ENCODE assay signal across 9 cellular contexts in the genomic region with DNA sequence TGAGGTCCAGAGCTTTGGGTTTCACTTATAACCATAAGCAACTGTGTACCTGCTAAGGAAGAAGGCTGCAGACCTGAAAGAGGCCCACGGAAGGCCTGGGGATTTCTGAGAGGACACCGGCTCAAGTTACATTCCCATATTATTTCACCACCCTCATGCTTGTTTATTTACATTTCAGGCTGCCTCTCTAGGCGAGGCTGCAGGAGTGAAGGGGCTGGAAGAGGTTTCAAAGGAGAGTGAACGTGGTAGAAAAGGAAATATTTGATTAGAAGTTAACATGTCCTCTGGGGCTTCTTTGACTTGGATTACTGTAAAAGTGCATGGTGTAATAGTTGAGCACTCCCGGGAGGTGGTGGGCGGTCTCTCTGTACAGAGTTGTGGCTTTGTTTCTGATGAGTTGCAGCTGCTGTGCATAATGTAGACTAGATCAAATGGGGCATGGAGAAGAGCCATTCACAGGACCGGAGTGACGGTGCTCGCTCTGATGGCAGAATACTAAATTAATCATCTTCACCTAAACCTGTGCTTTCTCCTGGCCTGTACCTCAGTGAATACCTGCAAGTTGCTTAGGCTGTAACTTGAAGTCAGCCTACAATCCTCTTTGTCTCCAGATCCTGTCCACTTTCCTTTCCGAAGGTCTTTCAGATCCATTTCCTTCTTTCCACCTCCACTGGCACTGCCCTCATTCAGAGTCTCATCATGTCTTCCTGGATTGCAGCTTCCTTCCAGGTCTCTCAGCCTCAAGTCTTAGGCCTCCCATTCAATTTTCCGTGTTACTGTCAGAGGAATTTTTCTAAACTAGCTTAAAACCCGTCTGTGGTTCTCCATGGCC. TPM values are rescaled to one million over a fixed set of nuclear protein-coding genes. Genes with fewer than 3 reads are reported as not detected.
DNase-seq lines count a peak whose midpoint lies in the region; TF ChIP-seq lines count a peak whose summit lies in the region.
"Had no signal": no experiment of that assay in that cellular context is flagged by ENCODE, and none has a peak within 500 bp of the region (broad histone marks: within the 10 kb centered on the region; RNA-seq: fewer than 3 reads in every experiment).

No MANE protein-coding gene starts in this region.

- POLR2A ChIA-PET in AG04450 (lab: Yijun Ruan, JAX): interaction anchor here (0.6 kb wide), 2 partner anchors 213 to 323 kb away, joined by 3 read pairs; no protein-coding TSS in a partner anchor

- no peak overlapping the region; the same call in 1 of the 2 replicates for H3K4me3 ChIP-seq in AG04450 (ENCODE audit: low read depth, low read length)
- no peak overlapping the region; the same call in 1 of the 2 replicates for H3K4me3 ChIP-seq in GM12865 (ENCODE audit: low read depth, low read length)
- H3K4me3 ChIP-seq in osteoblast (ENCODE audit: insufficient read depth, low read length): no peak overlapping the region

- peaks cover 36% of the 10 kb centered on the region for H3K4me1 ChIP-seq in osteoblast (ENCODE audit: insufficient read depth, low read length)

- DNase-seq in AG04450 (ENCODE audit: low read depth, low spot score) (peak; percentile 65), GM12865 (ENCODE audit: low read depth) (peak; percentile 84), NCI-H748 (lab: John Stamatoyannopoulos, UW; ENCODE audit: unreplicated experiment) (peak; percentile 93), caudate nucleus (lab: John Stamatoyannopoulos, UW) (peak in 45 of 61 donors; percentile 10 to 84 (median 39)), osteoblast (ENCODE audit: insufficient read length, low spot score, missing footprints) (peak; percentile 82), GDM1 (lab: John Stamatoyannopoulos, UW) (no peak), ACHN (no peak), NCI-H1048 (lab: John Stamatoyannopoulos, UW) (no peak)

- no peaks in the 10 kb centered on the region for H3K36me3 ChIP-seq in osteoblast (ENCODE audit: insufficient read depth, low read length)

- TF ChIP-seq CTCF in AG04450 (IDR thresholded peaks at IDR 0.05; ENCODE audit: low read depth, low read length) (no peak), GM12865 (IDR thresholded peaks at IDR 0.05; ENCODE audit: insufficient read depth, low read depth, low read length, missing control alignments) (no peak), osteoblast (IDR thresholded peaks at IDR 0.05; ENCODE audit: extremely low read depth, low read depth, low read length) (no peak)

- H3K9me3 ChIP-seq in AG04450 (ENCODE audit: control insufficient read depth, insufficient read depth, low read length) (no peaks in the 10 kb centered on the region), osteoblast (ENCODE audit: low read depth, low read length) (no peaks in the 10 kb centered on the region)

- peaks cover 21% of the 10 kb centered on the region for H3K79me2 ChIP-seq in osteoblast (ENCODE audit: insufficient read depth, low read length)

- peak overlapping the region; percentile 58 for H3K4me2 ChIP-seq in osteoblast (ENCODE audit: insufficient read depth, low read length)

- H3K27ac ChIP-seq in AG04450 (ENCODE audit: low read depth, low read length): no peak overlapping the region
- H3K27ac ChIP-seq in caudate nucleus (ENCODE audit: low read depth, low read length): peak overlapping the region; percentile 59
- peak overlapping the region; percentile 1 for H3K27ac ChIP-seq in osteoblast (ENCODE audit: low read depth, low read length)

- in situ Hi-C loops in ACHN (cut with HindIII; ENCODE audit: low pct_ligation_motif_present, low pct_unique_long_range_greater_than_20kb, low sequenced_read_pairs): no loop called here

- CTCF ChIA-PET in AG04450 (lab: Charles Lee): interaction anchor here (1.0 to 1.2 kb wide), 2 partner anchors 36 to 37 kb away, joined by 3 read pairs; no protein-coding TSS in a partner anchor

- H2AFZ ChIP-seq in osteoblast (ENCODE audit: low read length): peak overlapping the region; percentile 37

- H3K27me3 ChIP-seq in AG04450 (ENCODE audit: control insufficient read depth, insufficient read depth, low read length) (no peaks in the 10 kb centered on the region), osteoblast (ENCODE audit: insufficient read depth, low read length) (no peaks in the 10 kb centered on the region)

- peaks cover 18% of the 10 kb centered on the region for H4K20me1 ChIP-seq in osteoblast (ENCODE audit: insufficient read depth, low read length)

RNA-seq across cellular contexts. Expression of a gene that starts 1.9 kb away (rescaled TPM):
- polyA plus RNA-seq in AG04450 (2011; rRNA removed): 88.0 and 109 TPM in 2 replicates
- 144 and 178 TPM in 2 replicates for polyA minus RNA-seq in AG04450 (2011; rRNA and poly(A)+ RNA removed)
- 95.2 and 146 TPM in 2 replicates for total RNA-seq in osteoblast

RNA-seq across cellular contexts. Expression of a gene that starts 43.0 kb away (rescaled TPM):
- not detected in 2 replicates for polyA plus RNA-seq in AG04450 (2011; rRNA removed)
- not detected in 2 replicates for polyA minus RNA-seq in AG04450 (2011; rRNA and poly(A)+ RNA removed)
- total RNA-seq in osteoblast: not detected in 2 replicates
- total RNA-seq: urinary bladder had no signal
- polyA plus RNA-seq: urinary bladder had no signal

Comparison
In these comparisons a context has a peak if more than half of its experiments do, and no peak if none do; other contexts are left out.
1. DNase-seq: peak in AG04450 (single experiment), GM12865 (single experiment), NCI-H748 (single experiment), caudate nucleus (45 of 61) and osteoblast (single experiment); none in GDM1 (single experiment), ACHN (single experiment) and NCI-H1048 (single experiment).